In genomic region chr22:23110922-23111527, GRCh38 we compare ENCODE assay signal across 17 cellular contexts. TPM values are rescaled to one million over a fixed set of nuclear protein-coding genes. Genes with fewer than 3 reads are reported as not detected.
DNase-seq lines count a peak whose midpoint lies in the region; ATAC-seq and TF ChIP-seq lines count a peak whose summit lies in the region.
"Had no signal": no experiment of that assay in that cellular context is flagged by ENCODE, and none has a peak within 500 bp of the region (broad histone marks: within the 10 kb centered on the region; RNA-seq: fewer than 3 reads in every experiment).

No MANE protein-coding gene starts in this region.

- no peak overlapping the region for H3K4me3 ChIP-seq in WERI-Rb-1 (ENCODE audit: low read depth, low read length)
- H3K4me3 ChIP-seq in retinal pigment epithelial cell (ENCODE audit: low read length): no peak overlapping the region
- H3K4me3 ChIP-seq: coronary artery, testis had no signal

- H3K4me1 Mint-ChIP-seq in naive thymus-derived CD8-positive, alpha-beta T cell: peaks cover 0 to 2% (median under 1%) of the 10 kb centered on the region in 4 donors
- H3K4me1 Mint-ChIP-seq in endothelial cell (ENCODE audit: unreplicated experiment): peaks cover 10% of the 10 kb centered on the region

- no peaks in the 10 kb centered on the region for H3K27me3 ChIP-seq in WERI-Rb-1 (ENCODE audit: insufficient read depth, low read depth, severe bottlenecking)
- H3K27me3 ChIP-seq: testis had no signal

- H3K36me3 Mint-ChIP-seq in naive thymus-derived CD8-positive, alpha-beta T cell: no peaks in the 10 kb centered on the region
- no peaks in the 10 kb centered on the region for H3K36me3 Mint-ChIP-seq in endothelial cell (ENCODE audit: low read depth, unreplicated experiment)
- H3K36me3 Mint-ChIP-seq: mesothelial cell of epicardium had no signal

- H3K27ac Mint-ChIP-seq in naive thymus-derived CD8-positive, alpha-beta T cell: peak overlapping the region in 2 of 10 donors; percentile 22 to 52
- no peak overlapping the region for H3K27ac Mint-ChIP-seq in endothelial cell (ENCODE audit: unreplicated experiment)
- H3K27ac Mint-ChIP-seq: mesothelial cell of epicardium had no signal

- peak overlapping the region; percentile 92; the same call in 1 of the 2 replicates for H3K27ac ChIP-seq in WERI-Rb-1
- H3K27ac ChIP-seq: coronary artery, parathyroid adenoma, RWPE1, testis had no signal

- no peak overlapping the region for H3K4me3 Mint-ChIP-seq in naive thymus-derived CD8-positive, alpha-beta T cell
- H3K4me3 Mint-ChIP-seq in endothelial cell (ENCODE audit: unreplicated experiment): no peak overlapping the region
- H3K4me3 Mint-ChIP-seq: mesothelial cell of epicardium had no signal

- peaks cover 20% of the 10 kb centered on the region for H3K36me3 ChIP-seq in WERI-Rb-1

- H3K9me3 Mint-ChIP-seq in naive thymus-derived CD8-positive, alpha-beta T cell: peaks cover 0 to under 1% (median 0%) of the 10 kb centered on the region in 9 donors
- no peaks in the 10 kb centered on the region for H3K9me3 Mint-ChIP-seq in endothelial cell (ENCODE audit: unreplicated experiment)
- H3K9me3 Mint-ChIP-seq: mesothelial cell of epicardium had no signal

- no peaks in the 10 kb centered on the region for H3K27me3 Mint-ChIP-seq in naive thymus-derived CD8-positive, alpha-beta T cell
- peaks cover 7% of the 10 kb centered on the region for H3K27me3 Mint-ChIP-seq in endothelial cell (ENCODE audit: unreplicated experiment)

- DNase-seq in NCI-H2081 (lab: John Stamatoyannopoulos, UW): peak; percentile 19 to 37
- DNase-seq in NCI-H2081 treated with DMSO at 0.1 percent for 48 hours (lab: John Stamatoyannopoulos, UW): no peak
- peak; percentile 73 for DNase-seq in NCI-H146 treated with DMSO at 0.1 percent for 48 hours (lab: John Stamatoyannopoulos, UW; ENCODE audit: unreplicated experiment)
- peak; percentile 41 for DNase-seq in WERI-Rb-1
- no peak for DNase-seq in retinal pigment epithelial cell (ENCODE audit: low read depth)
- no peak for DNase-seq in activated CD4-positive, alpha-beta T cell treated with anti-CD3 and anti-CD28 coated beads, Interleukin-2, amount 50 U/mL, for 4 hours
- DNase-seq in naive thymus-derived CD8-positive, alpha-beta T cell: no peak
- no peak for DNase-seq in endothelial cell (ENCODE audit: low spot score)
- DNase-seq: activated CD4-positive, alpha-beta T cell treated with anti-CD3 and anti-CD28 coated beads for 48 hours; KBM-7; NCI-H446 treated with DMSO at 0.1 percent for 48 hours; testis had no signal

- no peaks in the 10 kb centered on the region for H3K9me3 ChIP-seq in WERI-Rb-1 (ENCODE audit: severe bottlenecking)
- H3K9me3 ChIP-seq: testis had no signal

- 0 out of 2 replicates have a peak, but pooled peaks have one; percentile 8 for TF ChIP-seq CTCF in WERI-Rb-1 (IDR thresholded peaks at IDR 0.05; ENCODE audit: low read depth, low read length)
- TF ChIP-seq CTCF in retinal pigment epithelial cell (conservative IDR thresholded peaks at IDR 0.05; ENCODE audit: low read depth, low read length): peak; percentile 4
- TF ChIP-seq CTCF in endothelial cell (IDR thresholded peaks at IDR 0.05; ENCODE audit: unreplicated experiment): no peak

- POLR2A ChIA-PET in naive thymus-derived CD8-positive, alpha-beta T cell (lab: Charles Lee): no interaction called here

- ATAC-seq in naive thymus-derived CD8-positive, alpha-beta T cell: no peak

RNA-seq across cellular contexts. Expression of gene RSPH14, which starts 30.8 kb away (rescaled TPM):
- total RNA-seq in naive thymus-derived CD8-positive, alpha-beta T cell: under 1 TPM in 1 of 2 experiments, not detected in 1; 0.77 TPM
- under 1 TPM in 1 of 3 donors, not detected in 2; 0.26 TPM for polyA plus RNA-seq in naive thymus-derived CD8-positive, alpha-beta T cell
- total RNA-seq in endothelial cell (ENCODE audit: unreplicated experiment): 1.1 TPM
- total RNA-seq: A673 had no signal

RNA-seq across cellular contexts. Expression of gene RAB36, which starts 34.3 kb away (rescaled TPM):
- 1 to 10 TPM; 1.1 to 1.2 TPM for total RNA-seq in naive thymus-derived CD8-positive, alpha-beta T cell
- polyA plus RNA-seq in naive thymus-derived CD8-positive, alpha-beta T cell: 1 to 10 TPM in 1 of 3 donors, under 1 TPM in 2; 0.66 to 2.0 (median 0.97) TPM
- total RNA-seq in endothelial cell (ENCODE audit: unreplicated experiment): 2.2 TPM

RNA-seq across cellular contexts. Expression of gene GNAZ, which starts 40.7 kb away (rescaled TPM):
- under 1 TPM; 0.30 to 0.68 TPM for total RNA-seq in naive thymus-derived CD8-positive, alpha-beta T cell
- polyA plus RNA-seq in naive thymus-derived CD8-positive, alpha-beta T cell: under 1 TPM in 1 of 3 donors, not detected in 2; 0.48 TPM
- 0.21 TPM for total RNA-seq in endothelial cell (ENCODE audit: unreplicated experiment)

Comparison
In these comparisons a context has a peak if more than half of its experiments do, and no peak if none do; other contexts are left out.
1. DNase-seq: peak in NCI-H2081 (2 of 2), NCI-H146 treated with DMSO at 0.1 percent for 48 hours (single experiment) and WERI-Rb-1 (single experiment); none in NCI-H2081 treated with DMSO at 0.1 percent for 48 hours (single experiment), retinal pigment epithelial cell (single experiment), activated CD4-positive, alpha-beta T cell treated with anti-CD3 and anti-CD28 coated beads, Interleukin-2, amount 50 U/mL, for 4 hours (0 of 2), naive thymus-derived CD8-positive, alpha-beta T cell (0 of 10) and endothelial cell (single experiment).